ENCODE assay signal across 19 cellular contexts in genomic region chr9:5448461-5448860, GRCh38. TPM values are rescaled to one million over a fixed set of nuclear protein-coding genes. Genes with fewer than 3 reads are reported as not detected.
A peak's percentile ranks its signal among the peaks of the same experiment; 100 is the strongest.
DNase-seq lines count a peak whose midpoint lies in the region; ATAC-seq and FAIRE-seq lines count a peak whose summit lies in the region.
"Had no signal": no experiment of that assay in that cellular context is flagged by ENCODE, and none has a peak within 500 bp of the region (broad histone marks: within the 10 kb centered on the region; RNA-seq: fewer than 3 reads in every experiment).

No MANE protein-coding gene starts in this region.

- H3K9me3 Mint-ChIP-seq in activated naive CD4-positive, alpha-beta T cell treated with anti-CD3 and anti-CD28 coated beads, Interleukin-2, amount 10 ng/mL, durations not matched to agents 7 days and 5 days, result peaks cover 2% of the 10 kb centered on the region
- H3K9me3 Mint-ChIP-seq in activated T-helper 2 cell treated with anti-CD3 and anti-CD28 coated beads, Interferon-gamma antibody, Interleukin-2, Interleukin-4, amounts not matched to agents 10 μg/mL and 5 μg/mL and 100 μg/mL, durations not matched to agents 14 hours and 24 hours and 36 hours, result no peaks in the 10 kb centered on the region
- H3K9me3 Mint-ChIP-seq in stimulated activated effector memory CD8-positive, alpha-beta T cell treated with anti-CD3 and anti-CD28 coated beads, Interleukin-12 subunit alpha, Interleukin-12 subunit beta, amount 100 ng/mL, for 72 hours, result no peaks in the 10 kb centered on the region
- H3K9me3 Mint-ChIP-seq: neural progenitor cell had no signal

- ATAC-seq in HG02610 (IDR thresholded peaks at IDR 0.05; ENCODE audit: unreplicated experiment), result peak; percentile 28
- ATAC-seq in stimulated activated effector memory CD8-positive, alpha-beta T cell treated with anti-CD3 and anti-CD28 coated beads, Interleukin-12 subunit alpha, Interleukin-12 subunit beta, amount 100 ng/mL, for 72 hours, result no peak
- ATAC-seq: stimulated activated naive B cell treated with anti-CD40 and anti-IgM and Interleukin-4, amounts not matched to agents 10 μg/mL and 1 μg/mL and 100 μg/mL, for 72 hours had no signal

- H3K4me1 Mint-ChIP-seq in activated naive CD4-positive, alpha-beta T cell treated with anti-CD3 and anti-CD28 coated beads, Interleukin-2, amount 10 ng/mL, durations not matched to agents 7 days and 5 days, result peaks cover 72% of the 10 kb centered on the region
- H3K4me1 Mint-ChIP-seq in activated T-helper 2 cell treated with anti-CD3 and anti-CD28 coated beads, Interferon-gamma antibody, Interleukin-2, Interleukin-4, amounts not matched to agents 10 μg/mL and 5 μg/mL and 100 μg/mL, durations not matched to agents 14 hours and 24 hours and 36 hours (ENCODE audit: low read depth), result peaks cover 60% of the 10 kb centered on the region
- H3K4me1 Mint-ChIP-seq in stimulated activated effector memory CD8-positive, alpha-beta T cell treated with anti-CD3 and anti-CD28 coated beads, Interleukin-12 subunit alpha, Interleukin-12 subunit beta, amount 100 ng/mL, for 72 hours, result peaks cover 48% of the 10 kb centered on the region
- H3K4me1 Mint-ChIP-seq: neural progenitor cell had no signal

- H3K27ac Mint-ChIP-seq in activated naive CD4-positive, alpha-beta T cell treated with anti-CD3 and anti-CD28 coated beads, Interleukin-2, amount 10 ng/mL, durations not matched to agents 7 days and 5 days, result peak overlapping the region; percentile 38
- peak overlapping the region; percentile 30 for H3K27ac Mint-ChIP-seq in activated T-helper 2 cell treated with anti-CD3 and anti-CD28 coated beads, Interferon-gamma antibody, Interleukin-2, Interleukin-4, amounts not matched to agents 10 μg/mL and 5 μg/mL and 100 μg/mL, durations not matched to agents 14 hours and 24 hours and 36 hours
- H3K27ac Mint-ChIP-seq in stimulated activated effector memory CD8-positive, alpha-beta T cell treated with anti-CD3 and anti-CD28 coated beads, Interleukin-12 subunit alpha, Interleukin-12 subunit beta, amount 100 ng/mL, for 72 hours, result no peak overlapping the region
- H3K27ac Mint-ChIP-seq: neural progenitor cell; stimulated activated naive B cell treated with anti-CD40 and anti-IgM and Interleukin-4, amounts not matched to agents 10 μg/mL and 1 μg/mL and 100 μg/mL, for 72 hours had no signal

- H3K36me3 Mint-ChIP-seq in activated naive CD4-positive, alpha-beta T cell treated with anti-CD3 and anti-CD28 coated beads, Interleukin-2, amount 10 ng/mL, durations not matched to agents 7 days and 5 days, result no peaks in the 10 kb centered on the region
- peaks cover 20% of the 10 kb centered on the region for H3K36me3 Mint-ChIP-seq in activated T-helper 2 cell treated with anti-CD3 and anti-CD28 coated beads, Interferon-gamma antibody, Interleukin-2, Interleukin-4, amounts not matched to agents 10 μg/mL and 5 μg/mL and 100 μg/mL, durations not matched to agents 14 hours and 24 hours and 36 hours (ENCODE audit: low read depth)
- H3K36me3 Mint-ChIP-seq in stimulated activated effector memory CD8-positive, alpha-beta T cell treated with anti-CD3 and anti-CD28 coated beads, Interleukin-12 subunit alpha, Interleukin-12 subunit beta, amount 100 ng/mL, for 72 hours, result peaks cover 18% of the 10 kb centered on the region
- H3K36me3 Mint-ChIP-seq: neural progenitor cell had no signal

- DNase-seq in activated naive CD4-positive, alpha-beta T cell treated with anti-CD3 and anti-CD28 coated beads, Interleukin-2, amount 10 ng/mL, durations not matched to agents 7 days and 5 days, result no peak
- DNase-seq in activated naive CD4-positive, alpha-beta T cell treated with Interleukin-2 at 50 U/mL for 16 hours, result no peak
- DNase-seq in activated T-helper 2 cell treated with anti-CD3 and anti-CD28 coated beads, Interferon-gamma antibody, Interleukin-2, Interleukin-4, amounts not matched to agents 10 μg/mL and 5 μg/mL and 100 μg/mL, durations not matched to agents 14 hours and 24 hours and 36 hours (ENCODE audit: low spot score), result no peak
- DNase-seq in stimulated activated effector memory CD8-positive, alpha-beta T cell treated with anti-CD3 and anti-CD28 coated beads, Interleukin-12 subunit alpha, Interleukin-12 subunit beta, amount 100 ng/mL, for 72 hours (ENCODE audit: low spot score in 2 of 2), result no peak
- no peak for DNase-seq in frontal cortex (ENCODE audit: low spot score in 2 of 2)
- DNase-seq in NCI-H345 treated with DMSO at 0.1 percent for 48 hours (lab: John Stamatoyannopoulos, UW; ENCODE audit: unreplicated experiment), result no peak
- no peak for DNase-seq in stimulated activated CD4-positive, alpha-beta T cell treated with anti-CD3 and anti-CD28 coated beads, Interleukin-2, amount 100 ng/mL, for 24 hours
- DNase-seq: activated T-cell treated with anti-CD3 and anti-CD28 coated beads, Interleukin-2, amount 50 U/mL, for 1 hour; adrenal gland; colonic mucosa; DMS79 treated with DMSO at 0.1 percent for 48 hours; Kasumi-1; NCI-H1092 treated with DMSO at 0.1 percent for 48 hours; NCI-H2029 treated with DMSO at 0.1 percent for 48 hours; NCI-H446 treated with DMSO at 0.1 percent for 48 hours; stimulated activated naive B cell treated with anti-CD40 and anti-IgM and Interleukin-4, amounts not matched to agents 10 μg/mL and 1 μg/mL and 100 μg/mL, for 72 hours; tibial artery had no signal

- intact Hi-C loops in activated T-helper 2 cell treated with anti-CD3 and anti-CD28 coated beads, Interferon-gamma antibody, Interleukin-2, Interleukin-4, amounts not matched to agents 10 μg/mL and 5 μg/mL and 100 μg/mL, durations not matched to agents 14 hours and 24 hours and 36 hours (cut with micrococcal nuclease), result no loop called here

- no peak for FAIRE-seq in frontal cortex (lab: Jason Lieb, UNC)

- H3K4me3 Mint-ChIP-seq in activated naive CD4-positive, alpha-beta T cell treated with anti-CD3 and anti-CD28 coated beads, Interleukin-2, amount 10 ng/mL, durations not matched to agents 7 days and 5 days, result no peak overlapping the region
- no peak overlapping the region for H3K4me3 Mint-ChIP-seq in activated T-helper 2 cell treated with anti-CD3 and anti-CD28 coated beads, Interferon-gamma antibody, Interleukin-2, Interleukin-4, amounts not matched to agents 10 μg/mL and 5 μg/mL and 100 μg/mL, durations not matched to agents 14 hours and 24 hours and 36 hours (ENCODE audit: low read depth)
- peak overlapping the region; percentile 86 for H3K4me3 Mint-ChIP-seq in stimulated activated effector memory CD8-positive, alpha-beta T cell treated with anti-CD3 and anti-CD28 coated beads, Interleukin-12 subunit alpha, Interleukin-12 subunit beta, amount 100 ng/mL, for 72 hours
- H3K4me3 Mint-ChIP-seq: neural progenitor cell had no signal

- CTCF ChIA-PET in activated naive CD4-positive, alpha-beta T cell treated with anti-CD3 and anti-CD28 coated beads, Interleukin-2, amount 10 ng/mL, durations not matched to agents 7 days and 5 days (lab: Charles Lee), result interaction anchor here (1.0 to 4.0 kb wide), 6 partner anchors 9 to 685 kb away, joined by 3 to 122 read pairs (median 28); partner anchors contain the start of gene PLGRKT

- no peaks in the 10 kb centered on the region for H3K27me3 Mint-ChIP-seq in activated naive CD4-positive, alpha-beta T cell treated with anti-CD3 and anti-CD28 coated beads, Interleukin-2, amount 10 ng/mL, durations not matched to agents 7 days and 5 days
- no peaks in the 10 kb centered on the region for H3K27me3 Mint-ChIP-seq in activated T-helper 2 cell treated with anti-CD3 and anti-CD28 coated beads, Interferon-gamma antibody, Interleukin-2, Interleukin-4, amounts not matched to agents 10 μg/mL and 5 μg/mL and 100 μg/mL, durations not matched to agents 14 hours and 24 hours and 36 hours (ENCODE audit: low read depth)
- H3K27me3 Mint-ChIP-seq: stimulated activated naive B cell treated with anti-CD40 and anti-IgM and Interleukin-4, amounts not matched to agents 10 μg/mL and 1 μg/mL and 100 μg/mL, for 72 hours had no signal

RNA-seq across cellular contexts. Expression of gene CD274, which starts 1.9 kb away (rescaled TPM):
- 36.7 and 40.5 TPM in 2 replicates for total RNA-seq in activated T-helper 2 cell treated with anti-CD3 and anti-CD28 coated beads, Interferon-gamma antibody, Interleukin-2, Interleukin-4, amounts not matched to agents 10 μg/mL and 5 μg/mL and 100 μg/mL, durations not matched to agents 14 hours and 24 hours and 36 hours
- under 0.01 TPM for total RNA-seq in frontal cortex

RNA-seq across cellular contexts. Expression of gene PLGRKT, which starts 10.7 kb away (rescaled TPM):
- total RNA-seq in activated T-helper 2 cell treated with anti-CD3 and anti-CD28 coated beads, Interferon-gamma antibody, Interleukin-2, Interleukin-4, amounts not matched to agents 10 μg/mL and 5 μg/mL and 100 μg/mL, durations not matched to agents 14 hours and 24 hours and 36 hours, result 39.3 and 42.3 TPM in 2 replicates
- 23.2 TPM for total RNA-seq in frontal cortex

Comparison
In these comparisons a context has a peak if more than half of its experiments do, and no peak if none do; other contexts are left out.
1. RNA of gene CD274, which starts 1.9 kb away (total RNA-seq): 36.7 to 40.5 TPM in activated T-helper 2 cell treated with anti-CD3 and anti-CD28 coated beads, Interferon-gamma antibody, Interleukin-2, Interleukin-4, amounts not matched to agents 10 μg/mL and 5 μg/mL and 100 μg/mL, durations not matched to agents 14 hours and 24 hours and 36 hours; under 0.01 TPM in frontal cortex (single experiment); every median in the first group is over 10 times any median in the second.